Comparison of ENCODE assay signal across 1 cellular context in genomic region chr17:76726766-76727718, GRCh38.
TF ChIP-seq lines count a peak whose summit lies in the region.

A gene with protein sequence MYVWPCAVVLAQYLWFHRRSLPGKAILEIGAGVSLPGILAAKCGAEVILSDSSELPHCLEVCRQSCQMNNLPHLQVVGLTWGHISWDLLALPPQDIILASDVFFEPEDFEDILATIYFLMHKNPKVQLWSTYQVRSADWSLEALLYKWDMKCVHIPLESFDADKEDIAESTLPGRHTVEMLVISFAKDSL (plus strand): TSS chr17:76726839. CDS start chr17:76729711, 2,872 bp downstream.

TF ChIP-seq in HepG2, 621 proteins besides CTCF, POLR2A, EP300 and RAD21 (continued from another document and continues in another):
- no peak for TF ChIP-seq ZNF281 (CRISPR knock-in tag; IDR thresholded peaks at IDR 0.05; ENCODE audit: borderline replicate concordance)
- TF ChIP-seq NFKB2 (CRISPR knock-in tag; IDR thresholded peaks at IDR 0.05; ENCODE audit: borderline replicate concordance): peak; percentile 66; the same call in 1 of the 2 replicates
- peak; percentile 80 for TF ChIP-seq ZNF12 (CRISPR knock-in tag; IDR thresholded peaks at IDR 0.05)
- no peak for TF ChIP-seq TEAD2 (CRISPR knock-in tag; IDR thresholded peaks at IDR 0.05)
- TF ChIP-seq MEIS1 (CRISPR knock-in tag; IDR thresholded peaks at IDR 0.05; ENCODE audit: borderline replicate concordance): peak; percentile 69; the same call in 1 of the 2 replicates
- no peak; the same call in 1 of the 2 replicates for TF ChIP-seq BCL3 (CRISPR knock-in tag; IDR thresholded peaks at IDR 0.05)
- no peak for TF ChIP-seq EZH2 (conservative IDR thresholded peaks at IDR 0.05; ENCODE audit: low read depth, low read length)
- TF ChIP-seq, protein P1, sequence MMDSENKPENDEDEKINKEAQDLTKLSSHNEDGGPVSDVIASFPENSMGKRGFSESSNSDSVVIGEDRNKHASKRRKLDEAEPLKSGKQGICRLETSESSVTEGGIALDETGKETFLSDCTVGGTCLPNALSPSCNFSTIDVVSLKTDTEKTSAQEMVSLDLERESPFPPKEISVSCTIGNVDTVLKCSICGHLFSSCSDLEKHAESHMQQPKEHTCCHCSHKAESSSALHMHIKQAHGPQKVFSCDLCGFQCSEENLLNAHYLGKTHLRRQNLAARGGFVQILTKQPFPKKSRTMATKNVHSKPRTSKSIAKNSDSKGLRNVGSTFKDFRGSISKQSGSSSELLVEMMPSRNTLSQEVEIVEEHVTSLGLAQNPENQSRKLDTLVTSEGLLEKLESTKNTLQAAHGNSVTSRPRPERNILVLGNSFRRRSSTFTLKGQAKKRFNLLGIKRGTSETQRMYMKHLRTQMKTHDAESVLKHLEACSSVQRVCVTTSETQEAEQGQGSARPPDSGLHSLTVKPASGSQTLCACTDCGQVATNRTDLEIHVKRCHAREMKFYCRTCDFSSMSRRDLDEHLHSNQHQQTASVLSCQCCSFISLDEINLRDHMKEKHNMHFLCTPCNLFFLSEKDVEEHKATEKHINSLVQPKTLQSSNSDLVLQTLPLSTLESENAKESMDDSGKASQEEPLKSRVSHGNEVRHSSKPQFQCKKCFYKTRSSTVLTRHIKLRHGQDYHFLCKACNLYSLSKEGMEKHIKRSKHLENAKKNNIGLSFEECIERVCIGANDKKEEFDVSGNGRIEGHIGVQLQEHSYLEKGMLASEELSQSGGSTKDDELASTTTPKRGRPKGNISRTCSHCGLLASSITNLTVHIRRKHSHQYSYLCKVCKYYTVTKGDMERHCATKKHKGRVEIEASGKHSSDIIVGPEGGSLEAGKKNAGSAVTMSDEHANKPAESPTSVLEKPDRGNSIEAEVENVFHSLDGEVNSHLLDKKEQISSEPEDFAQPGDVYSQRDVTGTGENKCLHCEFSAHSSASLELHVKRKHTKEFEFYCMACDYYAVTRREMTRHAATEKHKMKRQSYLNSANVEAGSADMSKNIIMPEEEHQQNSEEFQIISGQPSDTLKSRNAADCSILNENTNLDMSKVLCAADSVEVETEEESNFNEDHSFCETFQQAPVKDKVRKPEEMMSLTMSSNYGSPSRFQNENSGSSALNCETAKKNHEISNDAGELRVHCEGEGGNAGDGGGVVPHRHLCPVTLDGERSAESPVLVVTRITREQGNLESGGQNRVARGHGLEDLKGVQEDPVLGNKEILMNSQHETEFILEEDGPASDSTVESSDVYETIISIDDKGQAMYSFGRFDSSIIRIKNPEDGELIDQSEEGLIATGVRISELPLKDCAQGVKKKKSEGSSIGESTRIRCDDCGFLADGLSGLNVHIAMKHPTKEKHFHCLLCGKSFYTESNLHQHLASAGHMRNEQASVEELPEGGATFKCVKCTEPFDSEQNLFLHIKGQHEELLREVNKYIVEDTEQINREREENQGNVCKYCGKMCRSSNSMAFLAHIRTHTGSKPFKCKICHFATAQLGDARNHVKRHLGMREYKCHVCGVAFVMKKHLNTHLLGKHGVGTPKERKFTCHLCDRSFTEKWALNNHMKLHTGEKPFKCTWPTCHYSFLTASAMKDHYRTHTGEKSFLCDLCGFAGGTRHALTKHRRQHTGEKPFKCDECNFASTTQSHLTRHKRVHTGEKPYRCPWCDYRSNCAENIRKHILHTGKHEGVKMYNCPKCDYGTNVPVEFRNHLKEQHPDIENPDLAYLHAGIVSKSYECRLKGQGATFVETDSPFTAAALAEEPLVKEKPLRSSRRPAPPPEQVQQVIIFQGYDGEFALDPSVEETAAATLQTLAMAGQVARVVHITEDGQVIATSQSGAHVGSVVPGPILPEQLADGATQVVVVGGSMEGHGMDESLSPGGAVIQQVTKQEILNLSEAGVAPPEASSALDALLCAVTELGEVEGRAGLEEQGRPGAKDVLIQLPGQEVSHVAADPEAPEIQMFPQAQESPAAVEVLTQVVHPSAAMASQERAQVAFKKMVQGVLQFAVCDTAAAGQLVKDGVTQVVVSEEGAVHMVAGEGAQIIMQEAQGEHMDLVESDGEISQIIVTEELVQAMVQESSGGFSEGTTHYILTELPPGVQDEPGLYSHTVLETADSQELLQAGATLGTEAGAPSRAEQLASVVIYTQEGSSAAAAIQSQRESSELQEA (CRISPR knock-in tag; IDR thresholded peaks at IDR 0.05; ENCODE audit: not compliant biosample characterization): no peak
- TF ChIP-seq ZNF678 (CRISPR knock-in tag; IDR thresholded peaks at IDR 0.05): peak; percentile 78; the same call in 1 of the 2 replicates
- TF ChIP-seq BCL6 (CRISPR knock-in tag; IDR thresholded peaks at IDR 0.05): no peak; the same call in 1 of the 2 replicates
- no peak for TF ChIP-seq ZBTB20 (CRISPR knock-in tag; IDR thresholded peaks at IDR 0.05; ENCODE audit: borderline replicate concordance, low read depth)
- peak; percentile 40; the same call in 1 of the 2 replicates for TF ChIP-seq ZNF691 (CRISPR knock-in tag; IDR thresholded peaks at IDR 0.05; ENCODE audit: borderline replicate concordance, low read depth)
- no peak for TF ChIP-seq MAF1 (CRISPR knock-in tag; IDR thresholded peaks at IDR 0.05; ENCODE audit: borderline replicate concordance)
- TF ChIP-seq, protein P2, sequence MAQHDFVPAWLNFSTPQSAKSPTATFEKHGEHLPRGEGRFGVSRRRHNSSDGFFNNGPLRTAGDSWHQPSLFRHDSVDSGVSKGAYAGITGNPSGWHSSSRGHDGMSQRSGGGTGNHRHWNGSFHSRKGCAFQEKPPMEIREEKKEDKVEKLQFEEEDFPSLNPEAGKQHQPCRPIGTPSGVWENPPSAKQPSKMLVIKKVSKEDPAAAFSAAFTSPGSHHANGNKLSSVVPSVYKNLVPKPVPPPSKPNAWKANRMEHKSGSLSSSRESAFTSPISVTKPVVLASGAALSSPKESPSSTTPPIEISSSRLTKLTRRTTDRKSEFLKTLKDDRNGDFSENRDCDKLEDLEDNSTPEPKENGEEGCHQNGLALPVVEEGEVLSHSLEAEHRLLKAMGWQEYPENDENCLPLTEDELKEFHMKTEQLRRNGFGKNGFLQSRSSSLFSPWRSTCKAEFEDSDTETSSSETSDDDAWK (CRISPR knock-in tag; IDR thresholded peaks at IDR 0.05): no peak
- TF ChIP-seq SCMH1 (CRISPR knock-in tag; IDR thresholded peaks at IDR 0.05; ENCODE audit: borderline replicate concordance): no peak
- no peak; the same call in 1 of the 2 replicates for TF ChIP-seq ZFP62 (CRISPR knock-in tag; IDR thresholded peaks at IDR 0.05)
- no peak for TF ChIP-seq ARNT (IDR thresholded peaks at IDR 0.05)
- no peak for TF ChIP-seq PRMT3 (CRISPR knock-in tag; IDR thresholded peaks at IDR 0.05; ENCODE audit: borderline replicate concordance, low read depth)
- TF ChIP-seq, protein P3, sequence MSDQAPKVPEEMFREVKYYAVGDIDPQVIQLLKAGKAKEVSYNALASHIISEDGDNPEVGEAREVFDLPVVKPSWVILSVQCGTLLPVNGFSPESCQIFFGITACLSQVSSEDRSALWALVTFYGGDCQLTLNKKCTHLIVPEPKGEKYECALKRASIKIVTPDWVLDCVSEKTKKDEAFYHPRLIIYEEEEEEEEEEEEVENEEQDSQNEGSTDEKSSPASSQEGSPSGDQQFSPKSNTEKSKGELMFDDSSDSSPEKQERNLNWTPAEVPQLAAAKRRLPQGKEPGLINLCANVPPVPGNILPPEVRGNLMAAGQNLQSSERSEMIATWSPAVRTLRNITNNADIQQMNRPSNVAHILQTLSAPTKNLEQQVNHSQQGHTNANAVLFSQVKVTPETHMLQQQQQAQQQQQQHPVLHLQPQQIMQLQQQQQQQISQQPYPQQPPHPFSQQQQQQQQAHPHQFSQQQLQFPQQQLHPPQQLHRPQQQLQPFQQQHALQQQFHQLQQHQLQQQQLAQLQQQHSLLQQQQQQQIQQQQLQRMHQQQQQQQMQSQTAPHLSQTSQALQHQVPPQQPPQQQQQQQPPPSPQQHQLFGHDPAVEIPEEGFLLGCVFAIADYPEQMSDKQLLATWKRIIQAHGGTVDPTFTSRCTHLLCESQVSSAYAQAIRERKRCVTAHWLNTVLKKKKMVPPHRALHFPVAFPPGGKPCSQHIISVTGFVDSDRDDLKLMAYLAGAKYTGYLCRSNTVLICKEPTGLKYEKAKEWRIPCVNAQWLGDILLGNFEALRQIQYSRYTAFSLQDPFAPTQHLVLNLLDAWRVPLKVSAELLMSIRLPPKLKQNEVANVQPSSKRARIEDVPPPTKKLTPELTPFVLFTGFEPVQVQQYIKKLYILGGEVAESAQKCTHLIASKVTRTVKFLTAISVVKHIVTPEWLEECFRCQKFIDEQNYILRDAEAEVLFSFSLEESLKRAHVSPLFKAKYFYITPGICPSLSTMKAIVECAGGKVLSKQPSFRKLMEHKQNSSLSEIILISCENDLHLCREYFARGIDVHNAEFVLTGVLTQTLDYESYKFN (CRISPR knock-in tag; conservative IDR thresholded peaks at IDR 0.05): peak; percentile 10; the same call in 1 of the 2 replicates
- TF ChIP-seq, protein P4, sequence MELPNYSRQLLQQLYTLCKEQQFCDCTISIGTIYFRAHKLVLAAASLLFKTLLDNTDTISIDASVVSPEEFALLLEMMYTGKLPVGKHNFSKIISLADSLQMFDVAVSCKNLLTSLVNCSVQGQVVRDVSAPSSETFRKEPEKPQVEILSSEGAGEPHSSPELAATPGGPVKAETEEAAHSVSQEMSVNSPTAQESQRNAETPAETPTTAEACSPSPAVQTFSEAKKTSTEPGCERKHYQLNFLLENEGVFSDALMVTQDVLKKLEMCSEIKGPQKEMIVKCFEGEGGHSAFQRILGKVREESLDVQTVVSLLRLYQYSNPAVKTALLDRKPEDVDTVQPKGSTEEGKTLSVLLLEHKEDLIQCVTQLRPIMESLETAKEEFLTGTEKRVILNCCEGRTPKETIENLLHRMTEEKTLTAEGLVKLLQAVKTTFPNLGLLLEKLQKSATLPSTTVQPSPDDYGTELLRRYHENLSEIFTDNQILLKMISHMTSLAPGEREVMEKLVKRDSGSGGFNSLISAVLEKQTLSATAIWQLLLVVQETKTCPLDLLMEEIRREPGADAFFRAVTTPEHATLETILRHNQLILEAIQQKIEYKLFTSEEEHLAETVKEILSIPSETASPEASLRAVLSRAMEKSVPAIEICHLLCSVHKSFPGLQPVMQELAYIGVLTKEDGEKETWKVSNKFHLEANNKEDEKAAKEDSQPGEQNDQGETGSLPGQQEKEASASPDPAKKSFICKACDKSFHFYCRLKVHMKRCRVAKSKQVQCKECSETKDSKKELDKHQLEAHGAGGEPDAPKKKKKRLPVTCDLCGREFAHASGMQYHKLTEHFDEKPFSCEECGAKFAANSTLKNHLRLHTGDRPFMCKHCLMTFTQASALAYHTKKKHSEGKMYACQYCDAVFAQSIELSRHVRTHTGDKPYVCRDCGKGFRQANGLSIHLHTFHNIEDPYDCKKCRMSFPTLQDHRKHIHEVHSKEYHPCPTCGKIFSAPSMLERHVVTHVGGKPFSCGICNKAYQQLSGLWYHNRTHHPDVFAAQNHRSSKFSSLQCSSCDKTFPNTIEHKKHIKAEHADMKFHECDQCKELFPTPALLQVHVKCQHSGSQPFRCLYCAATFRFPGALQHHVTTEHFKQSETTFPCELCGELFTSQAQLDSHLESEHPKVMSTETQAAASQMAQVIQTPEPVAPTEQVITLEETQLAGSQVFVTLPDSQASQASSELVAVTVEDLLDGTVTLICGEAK (IDR thresholded peaks at IDR 0.05): no peak
- TF ChIP-seq, protein P4 (CRISPR knock-in tag; IDR thresholded peaks at IDR 0.05): no peak
